8 cellular contexts compared by ENCODE assay signal in genomic region chr3:136819784-136820640, GRCh38. TPM values are rescaled to one million over a fixed set of nuclear protein-coding genes. Genes with fewer than 3 reads are reported as not detected.
DNase-seq lines count a peak whose midpoint lies in the region; ATAC-seq and TF ChIP-seq lines count a peak whose summit lies in the region.

No MANE protein-coding gene starts in this region.

- TF ChIP-seq EP300 in esophagus muscularis mucosa (IDR thresholded peaks at IDR 0.05) = no peak

- in situ Hi-C loops in GM23248 (cut with MboI) = no loop called here

- ATAC-seq in GM18867 (IDR thresholded peaks at IDR 0.05; ENCODE audit: unreplicated experiment) = no peak

- H2AFZ ChIP-seq in GM23248 = peak overlapping the region; percentile 87

- intact Hi-C loops in esophagus muscularis mucosa (cut with DNase I) = no loop called here

- no peak for TF ChIP-seq POLR2A in esophagus muscularis mucosa (IDR thresholded peaks at IDR 0.05; ENCODE audit: low read depth)

- H3K9me2 ChIP-seq in GM23248 (ENCODE audit: insufficient read depth) = no peaks in the 10 kb centered on the region

- H3F3A ChIP-seq in GM23248 (ENCODE audit: insufficient read depth) = peaks cover 12% of the 10 kb centered on the region; the same call in 1 of the 2 replicates

- WGBS in GM23248 (ENCODE audit: low coverage in 1 of 2, low lambda C conversion rate in 2 of 2, missing lambda C conversion rate in 2 of 2), 2 experiments = 6 to 9% methylated on average over 44 to 48 of the region's 49 CpGs
- 10% methylated on average over 36 of the region's 49 CpGs for WGBS in esophagus muscularis mucosa
- WGBS in thymus = 9% methylated on average over 49 of the region's 49 CpGs

- DNase-seq in GM23248 (peak; percentile 84), NCI-H526 treated with DMSO at 0.1 percent for 48 hours (lab: John Stamatoyannopoulos, UW) (peak; percentile 86), esophagus muscularis mucosa (ENCODE audit: extremely low spot score) (no peak), HT-29 (ENCODE audit: low spot score) (no peak)
- peak; percentile 47 to 55 for DNase-seq in activated T-cell treated with anti-CD3 and anti-CD28 coated beads, Interleukin-2, amount 50 U/mL, for 48 hours

- H4K20me1 ChIP-seq in GM23248 (ENCODE audit: insufficient read depth) = no peaks in the 10 kb centered on the region

- H3K9me3 ChIP-seq in GM23248 (ENCODE audit: low read depth) (peaks cover 4% of the 10 kb centered on the region), esophagus muscularis mucosa (peaks cover 0 to 5% (median 1%) of the 10 kb centered on the region in 4 donors), mucosa of stomach (ENCODE audit: control insufficient read depth, low read length) (no peaks in the 10 kb centered on the region), thymus (ENCODE audit: control insufficient read depth) (no peaks in the 10 kb centered on the region)

- H3K9ac ChIP-seq in GM23248 (peak overlapping the region; percentile 90), mucosa of stomach (ENCODE audit: low read length) (peak overlapping the region; percentile 16)

- H3K27me3 ChIP-seq in GM23248 (replicated peaks; ENCODE audit: insufficient read depth) = no peaks in the 10 kb centered on the region
- H3K27me3 ChIP-seq in esophagus muscularis mucosa = no peaks in the 10 kb centered on the region
- peaks cover 33% of the 10 kb centered on the region for H3K27me3 ChIP-seq in mucosa of stomach (ENCODE audit: control insufficient read depth, insufficient read depth, low read length)
- H3K27me3 ChIP-seq in thymus (ENCODE audit: control insufficient read depth, insufficient read depth) = peaks cover 6% of the 10 kb centered on the region

- peaks cover 47% of the 10 kb centered on the region for H3K79me2 ChIP-seq in GM23248 (ENCODE audit: insufficient read depth)

- no peak for TF ChIP-seq CTCF in esophagus muscularis mucosa (IDR thresholded peaks at IDR 0.05)

- H3K36me3 ChIP-seq in GM23248 (ENCODE audit: low read depth) (no peaks in the 10 kb centered on the region), esophagus muscularis mucosa (no peaks in the 10 kb centered on the region), mucosa of stomach (ENCODE audit: control insufficient read depth, insufficient read depth, low read length) (no peaks in the 10 kb centered on the region), thymus (ENCODE audit: control insufficient read depth, insufficient read depth) (no peaks in the 10 kb centered on the region)

- H3K4me1 ChIP-seq in GM23248 (ENCODE audit: insufficient read depth) (0 out of 2 replicates have a peak, but pooled peaks cover 3% of the 10 kb centered on the region), esophagus muscularis mucosa (peaks cover 10 to 25% (median 21%) of the 10 kb centered on the region in 4 donors), mucosa of stomach (ENCODE audit: control insufficient read depth, insufficient read depth, low read length) (peaks cover 4% of the 10 kb centered on the region), thymus (ENCODE audit: control insufficient read depth, insufficient read depth, low read length) (peaks cover 5% of the 10 kb centered on the region)

- H3K4me3 ChIP-seq in GM23248 = peak overlapping the region; percentile 73
- peak overlapping the region; percentile 69 to 86 (median 82) for H3K4me3 ChIP-seq in esophagus muscularis mucosa
- H3K4me3 ChIP-seq in mucosa of stomach (ENCODE audit: low read length) = peak overlapping the region; percentile 56
- H3K4me3 ChIP-seq in thymus (ENCODE audit: low read length) = peak overlapping the region; percentile 61

- H3K27ac ChIP-seq in GM23248 (peak overlapping the region; percentile 79), esophagus muscularis mucosa (replicated peaks in 1 of 4) (peak overlapping the region; percentile 78 to 86 (median 82)), thymus (ENCODE audit: low read depth) (peak overlapping the region; percentile 64)

- H3K4me2 ChIP-seq in GM23248 (ENCODE audit: unreplicated experiment) = peak overlapping the region; percentile 77

RNA-seq across cellular contexts. Expression of gene SLC35G2, which starts 1.1 kb away (rescaled TPM):
- 9.4 and 11.6 TPM in 2 replicates for total RNA-seq in GM23248 (2014; rRNA removed; shearing (Covaris generic))
- polyA plus RNA-seq in GM23248 (2016; fragmentation: Nextera tagmentation; extraction: Ambion mirVana) (10.8 and 12.5 TPM in 2 replicates), thymus (7.3 TPM)
- 1 to 10 TPM; 2.9 to 6.4 (median 5.3) TPM for total RNA-seq in esophagus muscularis mucosa
- total RNA-seq in HT-29 (2014; rRNA removed; shearing (Covaris generic)) = 1.1 and 1.3 TPM in 2 replicates

RNA-seq across cellular contexts. Expression of gene NCK1, which starts 42.0 kb away (rescaled TPM):
- total RNA-seq in GM23248 (2014; rRNA removed; shearing (Covaris generic)) = 42.4 and 42.6 TPM in 2 replicates
- polyA plus RNA-seq in GM23248 (2016; fragmentation: Nextera tagmentation; extraction: Ambion mirVana) (38.4 and 43.2 TPM in 2 replicates), thymus (45.2 TPM)
- 10 to 100 TPM; 28.9 to 54.0 (median 37.0) TPM for total RNA-seq in esophagus muscularis mucosa
- total RNA-seq in HT-29 (2014; rRNA removed; shearing (Covaris generic)) = 6.3 and 9.5 TPM in 2 replicates

Comparison
In these comparisons a context has a peak if more than half of its experiments do, and no peak if none do; other contexts are left out.
1. DNase-seq: peak in GM23248 (single experiment), NCI-H526 treated with DMSO at 0.1 percent for 48 hours (single experiment) and activated T-cell treated with anti-CD3 and anti-CD28 coated beads, Interleukin-2, amount 50 U/mL, for 48 hours (2 of 2); none in esophagus muscularis mucosa (single experiment) and HT-29 (single experiment).
2. Peak in every context shown above with its lines, with median percentiles within 50 percentile points of each other: H3K27ac ChIP-seq and H3K4me3 ChIP-seq.